Comparison of ENCODE assay signal across 1 cellular context in genomic region chr18:8469793-8470192, GRCh38.
TF ChIP-seq lines count a peak whose summit lies in the region.

No MANE protein-coding gene starts in this region.

TF ChIP-seq in GM23338, 12 proteins besides CTCF, POLR2A, EP300 and RAD21 (continued from another document):
- TF ChIP-seq ZNF462 (CRISPR knock-in tag; IDR thresholded peaks at IDR 0.05) (no peak), ZNF331 (CRISPR knock-in tag; IDR thresholded peaks at IDR 0.05; ENCODE audit: low read depth) (no peak), EZH2phosphoT487 (IDR thresholded peaks at IDR 0.05; ENCODE audit: unreplicated experiment) (no peak), STAT1 (IDR thresholded peaks at IDR 0.05; ENCODE audit: unreplicated experiment) (no peak)
